In the genomic region with DNA sequence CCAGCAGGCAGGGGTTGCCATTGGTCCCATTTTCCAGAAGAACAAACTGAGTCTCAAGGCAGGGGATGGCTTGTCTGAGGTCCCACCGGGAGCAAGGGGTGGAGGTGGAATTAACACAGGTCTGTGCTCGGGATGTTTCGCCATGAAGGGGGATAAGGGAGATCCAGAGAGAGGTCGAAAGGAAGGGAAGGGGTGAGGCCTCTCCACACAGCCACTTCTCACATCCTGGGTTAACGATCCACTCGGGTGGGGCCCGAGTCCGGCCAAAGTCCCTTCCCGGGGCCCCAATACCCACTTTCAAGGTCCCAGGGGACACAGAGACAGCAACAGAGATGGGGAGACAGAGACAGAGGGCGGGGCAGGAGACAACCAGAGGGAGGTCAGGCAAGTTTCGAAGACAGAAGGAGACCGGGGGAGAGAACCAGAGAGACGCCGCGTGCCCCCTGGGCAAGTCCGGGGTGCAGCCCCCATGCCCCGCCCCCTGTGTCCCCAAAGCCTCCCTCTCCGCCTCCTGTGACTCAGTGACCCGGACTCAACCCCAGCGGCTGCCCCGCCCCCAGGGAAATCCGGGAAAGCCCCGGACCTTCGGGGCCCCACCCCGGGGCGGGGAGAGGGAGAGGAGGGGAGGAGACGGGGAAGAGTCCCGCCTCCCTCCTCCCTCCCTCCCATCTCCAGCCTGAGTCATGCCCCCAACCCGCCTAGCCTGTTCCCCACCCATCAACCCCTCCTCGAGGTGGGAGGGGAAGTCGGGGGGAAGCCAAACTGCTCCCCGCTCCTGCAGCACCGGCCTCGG, we compare ENCODE assay signal across 8 cellular contexts. TPM values are rescaled to one million over a fixed set of nuclear protein-coding genes. Genes with fewer than 3 reads are reported as not detected.
DNase-seq lines count a peak whose midpoint lies in the region; ATAC-seq and TF ChIP-seq lines count a peak whose summit lies in the region.

No MANE protein-coding gene starts in this region.

- no peaks in the 10 kb centered on the region for H3K9me3 Mint-ChIP-seq in endothelial cell (ENCODE audit: unreplicated experiment)

- no peak for TF ChIP-seq CTCF in endothelial cell (IDR thresholded peaks at IDR 0.05; ENCODE audit: unreplicated experiment)

- DNase-seq in GM03348 (ENCODE audit: low spot score) (peak; percentile 97), NCI-H82 treated with DMSO at 0.1 percent for 48 hours (lab: John Stamatoyannopoulos, UW; ENCODE audit: unreplicated experiment) (peak; percentile 36), endothelial cell (ENCODE audit: low spot score) (peak; percentile 59)
- DNase-seq in activated CD8-positive, alpha-beta memory T cell treated with anti-CD3 and anti-CD28 coated beads, Interleukin-2, amount 50 U/mL, for 48 hours = peak; percentile 95
- peak; percentile 87 to 90 for DNase-seq in stimulated activated CD8-positive, alpha-beta memory T cell treated with anti-CD3 and anti-CD28 coated beads, Interleukin-2, amount 100 ng/mL, for 48 hours (ENCODE audit: low read depth in 2 of 2)

- peaks cover 4% of the 10 kb centered on the region for H3K36me3 Mint-ChIP-seq in endothelial cell (ENCODE audit: low read depth, unreplicated experiment)

- H3K4me1 ChIP-seq in mononuclear cell (ENCODE audit: insufficient read depth, low read length) = peaks cover 91% of the 10 kb centered on the region

- peaks cover 10% of the 10 kb centered on the region for H3K4me1 Mint-ChIP-seq in endothelial cell (ENCODE audit: unreplicated experiment)

- peak overlapping the region; percentile 60 for H3K4me3 ChIP-seq in mononuclear cell (ENCODE audit: low read length)

- no peak overlapping the region for H3K27ac Mint-ChIP-seq in endothelial cell (ENCODE audit: unreplicated experiment)

- peak; percentile 43 for ATAC-seq in HG02623 (IDR thresholded peaks at IDR 0.05; ENCODE audit: unreplicated experiment)
- ATAC-seq in HG02938 (IDR thresholded peaks at IDR 0.05; ENCODE audit: unreplicated experiment) = no peak

- H3K4me3 Mint-ChIP-seq in endothelial cell (ENCODE audit: unreplicated experiment) = peak overlapping the region; percentile 86

- H3K27me3 Mint-ChIP-seq in endothelial cell (ENCODE audit: unreplicated experiment) = peaks cover 42% of the 10 kb centered on the region

- H3K9me3 ChIP-seq in mononuclear cell (ENCODE audit: low read depth, low read length) = no peaks in the 10 kb centered on the region

- H3K27me3 ChIP-seq in mononuclear cell (ENCODE audit: insufficient read depth, low read length) = no peaks in the 10 kb centered on the region

RNA-seq across cellular contexts. Expression of gene BCL3, which starts 1.4 kb away (rescaled TPM):
- total RNA-seq in endothelial cell (ENCODE audit: unreplicated experiment) (1.9 TPM), mononuclear cell (33.0 TPM)

RNA-seq across cellular contexts. Expression of gene CBLC, which starts 30.5 kb away (rescaled TPM):
- total RNA-seq in endothelial cell (ENCODE audit: unreplicated experiment) (0.85 TPM), mononuclear cell (not detected)

RNA-seq across cellular contexts. Expression of gene CEACAM16, which starts 48.2 kb away (rescaled TPM):
- not detected for total RNA-seq in endothelial cell (ENCODE audit: unreplicated experiment)
- not detected for total RNA-seq in mononuclear cell

Comparison
In these comparisons a context has a peak if more than half of its experiments do, and no peak if none do; other contexts are left out.
1. DNase-seq: peak in every context shown above with its lines; median percentile 97 in GM03348; 95 in activated CD8-positive, alpha-beta memory T cell treated with anti-CD3 and anti-CD28 coated beads, Interleukin-2, amount 50 U/mL, for 48 hours; 88 in stimulated activated CD8-positive, alpha-beta memory T cell treated with anti-CD3 and anti-CD28 coated beads, Interleukin-2, amount 100 ng/mL, for 48 hours; 59 in endothelial cell; 36 in NCI-H82 treated with DMSO at 0.1 percent for 48 hours.
2. RNA of gene BCL3, which starts 1.4 kb away (total RNA-seq): 33.0 TPM in mononuclear cell (single experiment); 1.9 TPM in endothelial cell (single experiment); every median in the first group is over 10 times any median in the second.